In the genomic region with DNA sequence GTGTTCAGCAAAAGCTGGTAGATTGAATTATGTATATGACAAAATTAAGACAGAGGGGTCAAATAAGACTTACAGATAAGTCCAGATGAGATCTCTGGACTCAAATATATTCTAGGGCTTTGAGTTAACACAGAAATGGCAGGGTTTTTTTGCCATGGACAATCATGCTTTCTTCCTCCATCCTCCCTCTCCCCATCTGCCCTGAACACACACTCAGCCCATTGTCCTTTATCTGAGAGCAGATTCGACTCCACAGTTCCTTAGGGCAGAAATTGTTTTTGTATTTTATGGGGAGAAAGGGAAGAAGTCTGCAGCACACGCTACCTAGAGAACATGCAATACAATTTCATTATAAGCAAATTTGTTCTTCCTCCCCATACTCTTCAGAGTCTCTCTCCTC, we compare ENCODE assay signal across 17 cellular contexts.
DNase-seq lines count a peak whose midpoint lies in the region; ATAC-seq and TF ChIP-seq lines count a peak whose summit lies in the region.
"Had no signal": no experiment of that assay in that cellular context is flagged by ENCODE, and none has a peak within 500 bp of the region (broad histone marks: within the 10 kb centered on the region; RNA-seq: fewer than 3 reads in every experiment).

No MANE protein-coding gene starts in this region.

- in situ Hi-C loops in G401 (cut with HindIII; ENCODE audit: low sequenced_read_pairs), result no loop called here

- H3K4me3 Mint-ChIP-seq in activated naive CD4-positive, alpha-beta T cell treated with anti-CD3 and anti-CD28 coated beads, Interleukin-2, amount 50 U/mL, for 24 hours, result no peak overlapping the region
- H3K4me3 Mint-ChIP-seq in naive B cell (peak overlapping the region in 2 of 8 donors; percentile 12 to 50), HFFc6 (no peak overlapping the region)
- H3K4me3 Mint-ChIP-seq: H9 had no signal

- peak overlapping the region; percentile 21 for H3K27ac ChIP-seq in caudate nucleus (ENCODE audit: low read depth, low read length)
- H3K27ac ChIP-seq: BLaER1 treated with 17β-estradiol and CSF1 and Interleukin-3, amounts not matched to agents 10 nM and 100 nM had no signal

- H3K4me1 Mint-ChIP-seq in activated naive CD4-positive, alpha-beta T cell treated with anti-CD3 and anti-CD28 coated beads, Interleukin-2, amount 50 U/mL, for 24 hours, result peaks cover 69% of the 10 kb centered on the region
- H3K4me1 Mint-ChIP-seq in naive B cell (peaks cover 48 to 63% (median 57%) of the 10 kb centered on the region in 3 donors), HFFc6 (ENCODE audit: low read depth) (peaks cover 25% of the 10 kb centered on the region)

- no peak for ATAC-seq in activated naive CD4-positive, alpha-beta T cell treated with anti-CD3 and anti-CD28 coated beads, Interleukin-2, amount 50 U/mL, for 72 hours
- no peak for ATAC-seq in naive B cell (ENCODE audit: low read depth in 2 of 2)

- H3K9me3 Mint-ChIP-seq in activated naive CD4-positive, alpha-beta T cell treated with anti-CD3 and anti-CD28 coated beads, Interleukin-2, amount 50 U/mL, for 24 hours, result peaks cover 13% of the 10 kb centered on the region
- peaks cover 11 to 12% of the 10 kb centered on the region in 2 donors for H3K9me3 Mint-ChIP-seq in activated naive CD4-positive, alpha-beta T cell treated with anti-CD3 and anti-CD28 coated beads, Interleukin-2, amount 50 U/mL, for 72 hours
- H3K9me3 Mint-ChIP-seq in naive B cell (peaks cover 0 to 4% (median 0%) of the 10 kb centered on the region in 7 donors), HFFc6 (no peaks in the 10 kb centered on the region)

- TF ChIP-seq CTCF in HFFc6 (IDR thresholded peaks at IDR 0.05), result no peak

- no peak for DNase-seq in activated naive CD4-positive, alpha-beta T cell treated with anti-CD3 and anti-CD28 coated beads, Interleukin-2, amount 50 U/mL, for 72 hours (ENCODE audit: low spot score in 2 of 2)
- DNase-seq in caudate nucleus (lab: John Stamatoyannopoulos, UW), result no peak
- no peak for DNase-seq in naive B cell
- DNase-seq in DMS 273 (lab: John Stamatoyannopoulos, UW; ENCODE audit: unreplicated experiment), result no peak
- DNase-seq in AG08395 (ENCODE audit: low spot score), result no peak
- DNase-seq in HFFc6, result no peak
- no peak for DNase-seq in G401 (ENCODE audit: low spot score)
- DNase-seq: 8988T, DMS79, H9, IMR-90, NCI-H1105, NCI-H1694, NCI-H510A treated with DMSO at 0.1 percent for 48 hours, NCI-H82 had no signal

- H3K36me3 Mint-ChIP-seq in activated naive CD4-positive, alpha-beta T cell treated with anti-CD3 and anti-CD28 coated beads, Interleukin-2, amount 50 U/mL, for 24 hours, result peaks cover 1% of the 10 kb centered on the region
- peaks cover 11 to 20% of the 10 kb centered on the region in 2 donors for H3K36me3 Mint-ChIP-seq in activated naive CD4-positive, alpha-beta T cell treated with anti-CD3 and anti-CD28 coated beads, Interleukin-2, amount 50 U/mL, for 72 hours
- no peaks in the 10 kb centered on the region for H3K36me3 Mint-ChIP-seq in naive B cell
- H3K36me3 Mint-ChIP-seq in HFFc6 (ENCODE audit: low read depth), result peaks cover 6% of the 10 kb centered on the region; the same call in 1 of the 2 replicates

- H3K27me3 Mint-ChIP-seq in activated naive CD4-positive, alpha-beta T cell treated with anti-CD3 and anti-CD28 coated beads, Interleukin-2, amount 50 U/mL, for 24 hours, result no peaks in the 10 kb centered on the region
- no peaks in the 10 kb centered on the region for H3K27me3 Mint-ChIP-seq in naive B cell
- peaks cover 5% of the 10 kb centered on the region for H3K27me3 Mint-ChIP-seq in HFFc6 (ENCODE audit: insufficient read depth)

- peak overlapping the region; percentile 86 for H3K27ac Mint-ChIP-seq in activated naive CD4-positive, alpha-beta T cell treated with anti-CD3 and anti-CD28 coated beads, Interleukin-2, amount 50 U/mL, for 24 hours
- H3K27ac Mint-ChIP-seq in activated naive CD4-positive, alpha-beta T cell treated with anti-CD3 and anti-CD28 coated beads, Interleukin-2, amount 50 U/mL, for 72 hours, result no peak overlapping the region
- H3K27ac Mint-ChIP-seq in naive B cell, result peak overlapping the region in 5 of 6 donors; percentile 58 to 85 (median 83)
- no peak overlapping the region for H3K27ac Mint-ChIP-seq in HFFc6
- H3K27ac Mint-ChIP-seq: H9 had no signal

Comparison
In these comparisons a context has a peak if more than half of its experiments do, and no peak if none do; other contexts are left out.
1. H3K27ac Mint-ChIP-seq: peak in activated naive CD4-positive, alpha-beta T cell treated with anti-CD3 and anti-CD28 coated beads, Interleukin-2, amount 50 U/mL, for 24 hours (single experiment) and naive B cell (5 of 6); none in activated naive CD4-positive, alpha-beta T cell treated with anti-CD3 and anti-CD28 coated beads, Interleukin-2, amount 50 U/mL, for 72 hours (0 of 2) and HFFc6 (single experiment).